Comparison of ENCODE assay signal across 12 cellular contexts in the genomic region with DNA sequence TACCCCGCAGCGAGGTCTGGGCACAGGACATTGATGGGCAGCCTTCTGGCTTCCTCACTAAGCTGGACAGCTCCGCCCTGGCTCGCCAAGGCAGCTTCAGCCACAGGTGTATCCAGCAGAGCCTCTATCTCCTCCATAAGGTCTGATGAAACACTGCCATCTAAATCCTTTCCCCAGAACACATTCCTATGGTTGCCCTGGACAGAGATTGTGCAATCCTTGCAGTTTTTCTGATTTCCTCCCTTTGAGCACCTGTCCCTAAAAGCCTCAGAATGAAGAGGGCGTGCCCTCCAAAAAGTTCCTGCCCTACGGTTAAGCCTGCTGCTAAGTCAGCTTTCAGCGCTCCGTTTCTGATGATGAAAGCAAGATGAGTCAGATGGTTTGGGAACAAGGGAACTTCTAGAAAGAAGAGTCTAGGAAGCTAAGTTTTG. TPM values are rescaled to one million over a fixed set of nuclear protein-coding genes. Genes with fewer than 3 reads are reported as not detected.
DNase-seq lines count a peak whose midpoint lies in the region; ATAC-seq, FAIRE-seq and TF ChIP-seq lines count a peak whose summit lies in the region.
"Had no signal": no experiment of that assay in that cellular context is flagged by ENCODE, and none has a peak within 500 bp of the region (broad histone marks: within the 10 kb centered on the region; RNA-seq: fewer than 3 reads in every experiment).

No MANE protein-coding gene starts in this region.

- H3K27ac ChIP-seq in A549 (no peak overlapping the region), hepatocyte (no peak overlapping the region), thyroid gland (no peak overlapping the region)
- no peak overlapping the region for H3K27ac ChIP-seq in CD4-positive, alpha-beta T cell (ENCODE audit: low read depth, low read length)
- H3K27ac ChIP-seq in CD8-positive, alpha-beta T cell (ENCODE audit: low read depth, low read length): no peak overlapping the region
- H3K27ac ChIP-seq: C4-2B, neural progenitor cell, vagina had no signal

- no peak for TF ChIP-seq EP300 in A549 (IDR thresholded peaks at IDR 0.05)

- H3K27ac Mint-ChIP-seq in CD4-positive, alpha-beta T cell: no peak overlapping the region
- no peak overlapping the region for H3K27ac Mint-ChIP-seq in CD8-positive, alpha-beta T cell
- H3K27ac Mint-ChIP-seq: neural progenitor cell had no signal

- no peak overlapping the region for H3K4me3 ChIP-seq in A549
- H3K4me3 ChIP-seq in hepatocyte: no peak overlapping the region
- H3K4me3 ChIP-seq in thyroid gland (replicated peaks in 1 of 3): no peak overlapping the region
- H3K4me3 ChIP-seq in CD8-positive, alpha-beta T cell (ENCODE audit: low read depth, low read length): no peak overlapping the region
- H3K4me3 ChIP-seq: neural progenitor cell, vagina had no signal

- no peak for FAIRE-seq in A549 (lab: Jason Lieb, UNC)

- H3K27me3 ChIP-seq in hepatocyte: peaks cover 37% of the 10 kb centered on the region
- H3K27me3 ChIP-seq in thyroid gland: peaks cover 7% of the 10 kb centered on the region
- peaks cover 18% of the 10 kb centered on the region for H3K27me3 ChIP-seq in CD4-positive, alpha-beta T cell (ENCODE audit: control insufficient read depth, insufficient read depth, low read length)
- peaks cover 9% of the 10 kb centered on the region for H3K27me3 ChIP-seq in CD8-positive, alpha-beta T cell (ENCODE audit: insufficient read depth, low read length)
- H3K27me3 ChIP-seq: vagina had no signal

- 2% methylated on average over 8 of the region's 8 CpGs for WGBS in A549 (ENCODE audit: missing lambda C conversion rate)
- WGBS in hepatocyte (ENCODE audit: low lambda C conversion rate, missing lambda C conversion rate): 21% methylated on average over 8 of the region's 8 CpGs
- WGBS in thyroid gland, 2 donors: 30 to 32% methylated on average over 8 of the region's 8 CpGs

- intact Hi-C loops in thyroid gland (cut with DNase I): no loop called here
- intact Hi-C loops in CD4-positive, alpha-beta T cell (cut with DNase I, micrococcal nuclease): no loop called here
- intact Hi-C loops in CD8-positive, alpha-beta T cell (cut with DNase I, micrococcal nuclease): no loop called here

- H3K9me2 ChIP-seq in hepatocyte (replicated peaks; ENCODE audit: insufficient read depth): no peaks in the 10 kb centered on the region

- H3K4me2 ChIP-seq in A549 (peak overlapping the region; percentile 31; the same call in 1 of the 3 replicates), hepatocyte (no peak overlapping the region)
- H3K4me2 ChIP-seq: neural progenitor cell had no signal

- H3K36me3 ChIP-seq in hepatocyte (replicated peaks; ENCODE audit: insufficient read depth, low read depth): no peaks in the 10 kb centered on the region
- no peaks in the 10 kb centered on the region for H3K36me3 ChIP-seq in thyroid gland
- no peaks in the 10 kb centered on the region for H3K36me3 ChIP-seq in CD8-positive, alpha-beta T cell (ENCODE audit: insufficient read depth, low read length)
- H3K36me3 ChIP-seq: neural progenitor cell, vagina had no signal

- peaks cover 42% of the 10 kb centered on the region for H3K27me3 Mint-ChIP-seq in CD4-positive, alpha-beta T cell
- peaks cover 28% of the 10 kb centered on the region for H3K27me3 Mint-ChIP-seq in CD8-positive, alpha-beta T cell (ENCODE audit: low read depth)

- no peak overlapping the region for H3K4me3 Mint-ChIP-seq in CD4-positive, alpha-beta T cell
- H3K4me3 Mint-ChIP-seq in CD8-positive, alpha-beta T cell: no peak overlapping the region
- H3K4me3 Mint-ChIP-seq: neural progenitor cell had no signal

- no peak for TF ChIP-seq RAD21 in A549 (conservative IDR thresholded peaks at IDR 0.05 in 1 of 2, IDR thresholded peaks at IDR 0.05 in 1 of 2)

- TF ChIP-seq POLR2A in A549 (IDR thresholded peaks at IDR 0.05; ENCODE audit: low read length): no peak
- TF ChIP-seq POLR2A in thyroid gland (IDR thresholded peaks at IDR 0.05): no peak

- POLR2A ChIA-PET in A549 (lab: Yijun Ruan, JAX): no interaction called here
- POLR2A ChIA-PET in CD4-positive, alpha-beta T cell (lab: Charles Lee): no interaction called here
- POLR2A ChIA-PET in CD8-positive, alpha-beta T cell (lab: Charles Lee): no interaction called here

- CTCF ChIA-PET in A549 (lab: Yijun Ruan, JAX): no interaction called here
- CTCF ChIA-PET in CD4-positive, alpha-beta T cell (lab: Charles Lee): interaction anchor here (1.0 to 1.8 kb wide), 2 partner anchors 103 to 215 kb away, joined by 3 to 5 read pairs; a partner anchor contains a TSS
- CTCF ChIA-PET in CD8-positive, alpha-beta T cell (lab: Charles Lee): interaction anchor here (1.1 kb wide), 1 partner anchor 16 kb away, joined by 3 read pairs; no protein-coding TSS in a partner anchor

- no peaks in the 10 kb centered on the region for H4K20me1 ChIP-seq in hepatocyte (ENCODE audit: insufficient read depth, poor library complexity, severe bottlenecking)

- peaks cover 7% of the 10 kb centered on the region; the same call in 2 of the 3 replicates for H3K4me1 ChIP-seq in A549
- H3K4me1 ChIP-seq in hepatocyte (ENCODE audit: insufficient read depth): no peaks in the 10 kb centered on the region
- H3K4me1 ChIP-seq in thyroid gland: peaks cover 0 to under 1% of the 10 kb centered on the region in 2 donors
- H3K4me1 ChIP-seq in CD8-positive, alpha-beta T cell (ENCODE audit: insufficient read depth, low read length): peaks cover 4% of the 10 kb centered on the region
- H3K4me1 ChIP-seq: neural progenitor cell had no signal

- no peaks in the 10 kb centered on the region for H3K4me1 Mint-ChIP-seq in CD4-positive, alpha-beta T cell (ENCODE audit: low read depth)
- H3K4me1 Mint-ChIP-seq in CD8-positive, alpha-beta T cell (ENCODE audit: low read depth): peaks cover 3% of the 10 kb centered on the region
- H3K4me1 Mint-ChIP-seq: neural progenitor cell had no signal

- peak; percentile 50 to 62; a peak in 5 of 6 replicates for ATAC-seq in A549
- ATAC-seq in SK-N-SH treated with all-trans-retinoic acid at 6 μM for 48 hours: 0 out of 3 replicates have a peak, but pooled peaks have one; percentile 25
- no peak for ATAC-seq in CD4-positive, alpha-beta T cell (ENCODE audit: poor library complexity)
- no peak for ATAC-seq in CD8-positive, alpha-beta T cell

- 0 out of 3 replicates have a peak, but pooled peaks cover 4% of the 10 kb centered on the region for H3K9me3 ChIP-seq in A549
- no peaks in the 10 kb centered on the region for H3K9me3 ChIP-seq in hepatocyte (ENCODE audit: low read depth)
- H3K9me3 ChIP-seq in thyroid gland: no peaks in the 10 kb centered on the region
- no peaks in the 10 kb centered on the region for H3K9me3 ChIP-seq in CD4-positive, alpha-beta T cell (ENCODE audit: control insufficient read depth, low read length)
- no peaks in the 10 kb centered on the region for H3K9me3 ChIP-seq in CD8-positive, alpha-beta T cell (ENCODE audit: low read length)
- H3K9me3 ChIP-seq: vagina had no signal

- DNase-seq in A549 (ENCODE audit: low read depth in 1 of 2, low spot score in 1 of 2): peak; percentile 25 to 28
- peak; percentile 41 for DNase-seq in HPDE6-E6E7 (ENCODE audit: extremely low spot score)
- DNase-seq in hepatocyte (ENCODE audit: low spot score): peak; percentile 58
- DNase-seq in Ammon's horn (ENCODE audit: low spot score): no peak
- no peak for DNase-seq in thyroid gland
- DNase-seq in CD4-positive, alpha-beta T cell: no peak
- DNase-seq in CD8-positive, alpha-beta T cell: no peak
- DNase-seq: hippocampal formation had no signal

- no peaks in the 10 kb centered on the region for H3K9me3 Mint-ChIP-seq in CD4-positive, alpha-beta T cell
- peaks cover 6% of the 10 kb centered on the region for H3K9me3 Mint-ChIP-seq in CD8-positive, alpha-beta T cell

- H2AFZ ChIP-seq in hepatocyte: no peak overlapping the region
- H2AFZ ChIP-seq: neural progenitor cell had no signal

- TF ChIP-seq CTCF in A549 (IDR thresholded peaks at IDR 0.05) (no peak), hepatocyte (IDR thresholded peaks at IDR 0.05; ENCODE audit: poor library complexity) (no peak), thyroid gland (IDR thresholded peaks at IDR 0.05) (no peak)
- TF ChIP-seq CTCF in CD4-positive, alpha-beta T cell (IDR thresholded peaks at IDR 0.05): no peak
- no peak for TF ChIP-seq CTCF in CD8-positive, alpha-beta T cell (IDR thresholded peaks at IDR 0.05)

- H3K36me3 Mint-ChIP-seq in CD4-positive, alpha-beta T cell (ENCODE audit: low read depth): no peaks in the 10 kb centered on the region
- H3K36me3 Mint-ChIP-seq in CD8-positive, alpha-beta T cell: no peaks in the 10 kb centered on the region
- H3K36me3 Mint-ChIP-seq: neural progenitor cell had no signal

- no peaks in the 10 kb centered on the region for H3K79me2 ChIP-seq in hepatocyte

RNA-seq across cellular contexts. Expression of a gene that starts 21.0 kb away (rescaled TPM):
- not detected in 2 replicates for polyA plus RNA-seq in A549 (2011; rRNA removed)
- not detected in 2 replicates for polyA plus RNA-seq in A549 (2012; cell fraction: cytosol; rRNA removed)
- polyA plus RNA-seq in A549 (2012; cell fraction: nucleus; rRNA removed): not detected in 2 replicates
- not detected in 3 replicates for polyA plus RNA-seq in A549 (2017; fragmentation: RNase III; extraction: RNeasy Plus Mini Kit Qiagen cat#74134 plus additional on column Dnase treatment)
- not detected in 2 replicates for polyA minus RNA-seq in A549 (2011; rRNA and poly(A)+ RNA removed)
- total RNA-seq in hepatocyte: 0.07 and 0.80 TPM in 2 replicates
- not detected in 2 replicates for polyA plus RNA-seq in hepatocyte
- under 1 TPM in 1 of 4 donors, not detected in 3; 0.13 TPM for total RNA-seq in thyroid gland
- not detected for total RNA-seq in CD4-positive, alpha-beta T cell
- total RNA-seq in CD8-positive, alpha-beta T cell: not detected
- total RNA-seq: vagina had no signal

RNA-seq across cellular contexts. Expression of a gene that starts 36.7 kb away (rescaled TPM):
- polyA plus RNA-seq in A549 (2011; rRNA removed): not detected in 2 replicates
- not detected in 2 replicates for polyA plus RNA-seq in A549 (2012; cell fraction: cytosol; rRNA removed)
- polyA plus RNA-seq in A549 (2012; cell fraction: nucleus; rRNA removed): not detected in 2 replicates
- polyA plus RNA-seq in A549 (2017; fragmentation: RNase III; extraction: RNeasy Plus Mini Kit Qiagen cat#74134 plus additional on column Dnase treatment): not detected in 3 replicates
- polyA minus RNA-seq in A549 (2011; rRNA and poly(A)+ RNA removed): not detected in 2 replicates
- total RNA-seq in hepatocyte: not detected in 2 replicates
- not detected in 2 replicates for polyA plus RNA-seq in hepatocyte
- total RNA-seq in thyroid gland: 1 to 10 TPM; 1.5 to 6.4 (median 3.3) TPM
- total RNA-seq in CD4-positive, alpha-beta T cell: not detected
- total RNA-seq in CD8-positive, alpha-beta T cell: not detected

RNA-seq across cellular contexts. Expression of a gene that starts 46.0 kb away (rescaled TPM):
- 1.1 and 1.2 TPM in 2 replicates for polyA plus RNA-seq in A549 (2011; rRNA removed)
- polyA plus RNA-seq in A549 (2012; cell fraction: cytosol; rRNA removed): 1.5 and 2.1 TPM in 2 replicates
- polyA plus RNA-seq in A549 (2012; cell fraction: nucleus; rRNA removed): 2.5 and 2.6 TPM in 2 replicates
- polyA plus RNA-seq in A549 (2017; fragmentation: RNase III; extraction: RNeasy Plus Mini Kit Qiagen cat#74134 plus additional on column Dnase treatment): 1.2 to 2.3 TPM (median 1.8 TPM) in 3 replicates
- polyA minus RNA-seq in A549 (2011; rRNA and poly(A)+ RNA removed): 0.83 and 3.3 TPM in 2 replicates
- total RNA-seq in hepatocyte: 10.7 and 12.4 TPM in 2 replicates
- polyA plus RNA-seq in hepatocyte: 11.5 and 13.1 TPM in 2 replicates
- 10 to 100 TPM in 3 of 4 donors, 1 to 10 TPM in 1; 9.8 to 29.3 (median 21.8) TPM for total RNA-seq in thyroid gland
- 1 to 10 TPM; 5.2 to 6.0 TPM for total RNA-seq in CD4-positive, alpha-beta T cell
- 1 to 10 TPM; 4.1 to 4.2 TPM for total RNA-seq in CD8-positive, alpha-beta T cell

RNA-seq across cellular contexts. Expression of a gene that starts 52.1 kb away (rescaled TPM):
- polyA plus RNA-seq in A549 (2011; rRNA removed) (not detected in 2 replicates), A549 (2017; fragmentation: RNase III; extraction: RNeasy Plus Mini Kit Qiagen cat#74134 plus additional on column Dnase treatment) (not detected in 3 replicates), hepatocyte (not detected in 2 replicates)
- not detected in 2 replicates for polyA plus RNA-seq in A549 (2012; cell fraction: cytosol; rRNA removed)
- polyA plus RNA-seq in A549 (2012; cell fraction: nucleus; rRNA removed): not detected in 2 replicates
- not detected in 2 replicates for polyA minus RNA-seq in A549 (2011; rRNA and poly(A)+ RNA removed)
- total RNA-seq in hepatocyte (not detected in 2 replicates), thyroid gland (1 to 10 TPM in 2 of 4 donors, under 1 TPM in 2; 0.22 to 2.0 (median 0.81) TPM)
- total RNA-seq in CD4-positive, alpha-beta T cell: not detected
- total RNA-seq in CD8-positive, alpha-beta T cell: not detected

Comparison
In these comparisons a context has a peak if more than half of its experiments do, and no peak if none do; other contexts are left out.
1. ATAC-seq: peak in A549 (2 of 2) and SK-N-SH treated with all-trans-retinoic acid at 6 μM for 48 hours (single experiment); none in CD4-positive, alpha-beta T cell (single experiment) and CD8-positive, alpha-beta T cell (single experiment).
2. DNase-seq: peak in A549 (2 of 2), HPDE6-E6E7 (single experiment) and hepatocyte (single experiment); none in Ammon's horn (single experiment), thyroid gland (0 of 2), CD4-positive, alpha-beta T cell (0 of 10) and CD8-positive, alpha-beta T cell (0 of 7).